8 cellular contexts compared by ENCODE assay signal in the genomic region with DNA sequence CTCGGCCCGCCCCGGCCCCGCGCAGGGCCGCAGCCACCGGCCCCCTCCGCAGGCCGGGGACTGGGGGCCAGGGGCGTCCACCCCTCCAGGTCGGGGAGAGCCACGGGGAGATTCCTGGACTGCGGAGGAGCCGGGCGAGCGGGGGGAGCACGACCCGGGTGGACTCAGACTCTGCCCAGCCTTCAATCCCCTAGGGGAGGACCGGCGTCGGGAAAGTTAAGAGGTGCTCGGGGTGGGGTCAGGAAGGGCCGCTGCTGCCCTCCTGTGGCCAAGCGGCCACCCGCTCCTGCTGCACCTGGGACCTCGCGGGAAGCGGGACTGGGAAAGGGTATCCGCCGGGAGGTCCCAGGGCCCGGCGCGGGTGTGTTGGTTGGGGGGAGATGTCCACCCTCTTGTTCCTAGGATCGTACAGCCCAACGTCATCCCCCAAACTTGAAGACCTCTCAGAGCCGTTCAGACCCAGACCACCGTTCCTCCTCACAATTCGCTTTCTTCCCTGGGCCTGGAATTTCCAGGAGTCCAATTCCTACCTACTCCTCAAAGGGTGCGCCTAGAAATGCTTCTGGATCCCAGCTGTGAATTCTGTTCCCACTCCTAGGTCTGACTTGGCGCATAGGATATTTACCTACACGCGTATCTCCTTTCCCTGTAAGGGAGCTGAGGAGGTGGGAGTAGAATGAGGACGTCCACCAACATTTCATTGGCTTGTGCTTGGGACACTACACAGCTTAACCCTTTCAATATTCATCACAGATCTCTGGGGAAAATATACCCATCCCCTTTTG. TPM values are rescaled to one million over a fixed set of nuclear protein-coding genes. Genes with fewer than 3 reads are reported as not detected.
DNase-seq lines count a peak whose midpoint lies in the region; ATAC-seq and TF ChIP-seq lines count a peak whose summit lies in the region.

No MANE protein-coding gene starts in this region.

- H3K79me2 ChIP-seq in GM23248 (ENCODE audit: insufficient read depth) (peaks cover 42% of the 10 kb centered on the region), KMS-11 (ENCODE audit: insufficient read depth, low read depth) (peaks cover 17% of the 10 kb centered on the region), neural cell (replicated peaks; ENCODE audit: insufficient read depth, low read length) (no peaks in the 10 kb centered on the region)

- peak; percentile 72 for TF ChIP-seq RAD21 in neural cell (conservative IDR thresholded peaks at IDR 0.05)

- TF ChIP-seq EP300 in neural cell (conservative IDR thresholded peaks at IDR 0.05; ENCODE audit: poor library complexity, severe bottlenecking): no peak

- H3K27ac ChIP-seq in GM23248 (no peak overlapping the region; the same call in 1 of the 2 replicates), KMS-11 (no peak overlapping the region), RWPE2 (ENCODE audit: poor library complexity, severe bottlenecking) (peak overlapping the region; percentile 92), foreskin keratinocyte (no peak overlapping the region), neural cell (ENCODE audit: low read length) (no peak overlapping the region), thymus (ENCODE audit: low read depth) (peak overlapping the region; percentile 25)

- H3K9me2 ChIP-seq in GM23248 (ENCODE audit: insufficient read depth) (no peaks in the 10 kb centered on the region), neural cell (ENCODE audit: insufficient read depth, low read length) (no peaks in the 10 kb centered on the region)

- in situ Hi-C loops in G401 (cut with HindIII; ENCODE audit: low sequenced_read_pairs): no loop called here
- in situ Hi-C loops in GM23248 (cut with MboI): no loop called here

- ATAC-seq in RWPE2 (ENCODE audit: low read depth) (peak; percentile 58), foreskin keratinocyte (peak; percentile 63)

- H3K4me3 ChIP-seq in GM23248 (peak overlapping the region; percentile 90), KMS-11 (IDR thresholded peaks at IDR 0.05; ENCODE audit: insufficient read depth, low read depth, low read length) (no peak overlapping the region), RWPE2 (ENCODE audit: severe bottlenecking) (peak overlapping the region; percentile 92), neural cell (ENCODE audit: low read length) (peak overlapping the region; percentile 68), thymus (ENCODE audit: low read length) (peak overlapping the region; percentile 58)

- H3K9me3 ChIP-seq in GM23248 (ENCODE audit: low read depth) (no peaks in the 10 kb centered on the region), RWPE2 (ENCODE audit: severe bottlenecking) (no peaks in the 10 kb centered on the region), neural cell (ENCODE audit: low read length) (no peaks in the 10 kb centered on the region), thymus (ENCODE audit: control insufficient read depth) (no peaks in the 10 kb centered on the region)

- H3K4me2 ChIP-seq in GM23248 (ENCODE audit: unreplicated experiment) (peak overlapping the region; percentile 81), KMS-11 (peak overlapping the region; percentile 48), neural cell (ENCODE audit: low read length) (no peak overlapping the region)

- TF ChIP-seq CTCF in KMS-11 (conservative IDR thresholded peaks at IDR 0.05; ENCODE audit: low read depth, low read length): peak; percentile 51
- peak; percentile 98 for TF ChIP-seq CTCF in RWPE2 (IDR thresholded peaks at IDR 0.05; ENCODE audit: poor library complexity, severe bottlenecking)
- TF ChIP-seq CTCF in foreskin keratinocyte (conservative IDR thresholded peaks at IDR 0.05): peak; percentile 97
- TF ChIP-seq CTCF in neural cell (IDR thresholded peaks at IDR 0.05; ENCODE audit: poor library complexity, severe bottlenecking): peak; percentile 84

- H2AFZ ChIP-seq in GM23248 (peak overlapping the region; percentile 87), KMS-11 (ENCODE audit: low read depth) (peak overlapping the region; percentile 41), neural cell (ENCODE audit: low read depth, low read length) (no peak overlapping the region)

- H3K9ac ChIP-seq in GM23248: peak overlapping the region; percentile 95
- H3K9ac ChIP-seq in KMS-11: no peak overlapping the region; the same call in 1 of the 2 replicates
- H3K9ac ChIP-seq in neural cell (ENCODE audit: low read length): no peak overlapping the region

- WGBS in GM23248 (ENCODE audit: low coverage in 1 of 2, low lambda C conversion rate in 2 of 2, missing lambda C conversion rate in 2 of 2), 2 experiments: 8 to 9% methylated on average over 29 to 37 of the region's 43 CpGs
- 12% methylated on average over 43 of the region's 43 CpGs for WGBS in thymus

- H3K4me1 ChIP-seq in GM23248 (ENCODE audit: insufficient read depth): peaks cover 6% of the 10 kb centered on the region; the same call in 1 of the 2 replicates
- H3K4me1 ChIP-seq in KMS-11 (ENCODE audit: low read depth, poor library complexity, severe bottlenecking): peaks cover 10% of the 10 kb centered on the region
- peaks cover 11% of the 10 kb centered on the region for H3K4me1 ChIP-seq in RWPE2 (ENCODE audit: insufficient read depth, poor library complexity, severe bottlenecking)
- H3K4me1 ChIP-seq in foreskin keratinocyte: peaks cover 6% of the 10 kb centered on the region
- peaks cover 12% of the 10 kb centered on the region for H3K4me1 ChIP-seq in thymus (ENCODE audit: control insufficient read depth, insufficient read depth, low read length)

- peak; percentile 65 for DNase-seq in G401 (ENCODE audit: low spot score)
- peak; percentile 95 for DNase-seq in GM23248
- peak; percentile 87 for DNase-seq in RWPE2 (ENCODE audit: low spot score)
- DNase-seq in activated naive CD4-positive, alpha-beta T cell (lab: John Stamatoyannopoulos, UW): peak in 3 of 4 experiments; percentile 17 to 46 (median 18)
- DNase-seq in foreskin keratinocyte: peak; percentile 66 to 82

- H4K20me1 ChIP-seq in GM23248 (ENCODE audit: insufficient read depth): no peaks in the 10 kb centered on the region
- no peaks in the 10 kb centered on the region for H4K20me1 ChIP-seq in KMS-11 (ENCODE audit: insufficient read depth)
- no peaks in the 10 kb centered on the region for H4K20me1 ChIP-seq in neural cell (ENCODE audit: insufficient read depth)

- H3K27me3 ChIP-seq in GM23248 (replicated peaks; ENCODE audit: insufficient read depth) (no peaks in the 10 kb centered on the region), KMS-11 (ENCODE audit: insufficient read depth, low read depth) (no peaks in the 10 kb centered on the region), RWPE2 (ENCODE audit: insufficient read depth, poor library complexity, severe bottlenecking) (no peaks in the 10 kb centered on the region), foreskin keratinocyte (no peaks in the 10 kb centered on the region), neural cell (ENCODE audit: insufficient read depth, low read depth, low read length) (peaks cover 13% of the 10 kb centered on the region), thymus (ENCODE audit: control insufficient read depth, insufficient read depth) (peaks cover 36% of the 10 kb centered on the region)

- H3K36me3 ChIP-seq in GM23248 (ENCODE audit: low read depth) (no peaks in the 10 kb centered on the region; the same call in 1 of the 2 replicates), KMS-11 (ENCODE audit: insufficient read depth) (no peaks in the 10 kb centered on the region), RWPE2 (ENCODE audit: low read depth) (peaks cover 18% of the 10 kb centered on the region), neural cell (ENCODE audit: insufficient read depth, low read length) (no peaks in the 10 kb centered on the region), thymus (ENCODE audit: control insufficient read depth, insufficient read depth) (no peaks in the 10 kb centered on the region)

- H3F3A ChIP-seq in GM23248 (ENCODE audit: insufficient read depth) (peaks cover 26% of the 10 kb centered on the region), neural cell (ENCODE audit: insufficient read depth, low read length, poor library complexity, severe bottlenecking) (no peaks in the 10 kb centered on the region)

RNA-seq across cellular contexts. Expression of gene RHOC, which starts 0.5 kb away (rescaled TPM):
- 381 and 425 TPM in 2 replicates for total RNA-seq in G401 (2014; rRNA removed; shearing (Covaris generic))
- 486 and 625 TPM in 2 replicates for total RNA-seq in GM23248 (2014; rRNA removed; shearing (Covaris generic))
- polyA plus RNA-seq in GM23248 (2016; fragmentation: Nextera tagmentation; extraction: Ambion mirVana) (711 and 762 TPM in 2 replicates), foreskin keratinocyte (728 and 811 TPM in 2 replicates), neural cell (4.3 and 5.0 TPM in 2 replicates), thymus (227 TPM)
- 523 and 542 TPM in 2 replicates for total RNA-seq in foreskin keratinocyte
- polyA minus RNA-seq in neural cell: 1.7 and 1.9 TPM in 2 replicates

RNA-seq across cellular contexts. Expression of gene PPM1J, which starts 7.7 kb away (rescaled TPM):
- 10.1 and 13.2 TPM in 2 replicates for total RNA-seq in G401 (2014; rRNA removed; shearing (Covaris generic))
- total RNA-seq in GM23248 (2014; rRNA removed; shearing (Covaris generic)): 0.13 and 0.54 TPM in 2 replicates
- polyA plus RNA-seq in GM23248 (2016; fragmentation: Nextera tagmentation; extraction: Ambion mirVana): 0.95 and 1.5 TPM in 2 replicates
- 6.0 and 6.3 TPM in 2 replicates for total RNA-seq in foreskin keratinocyte
- polyA plus RNA-seq in foreskin keratinocyte: 9.2 and 10.1 TPM in 2 replicates
- polyA plus RNA-seq in neural cell: 0.16 and 1.7 TPM in 2 replicates
- polyA minus RNA-seq in neural cell: 0.35 and 0.97 TPM in 2 replicates
- 8.4 TPM for polyA plus RNA-seq in thymus

RNA-seq across cellular contexts. Expression of gene MOV10, which starts 33.0 kb away (rescaled TPM):
- total RNA-seq in G401 (2014; rRNA removed; shearing (Covaris generic)): 61.1 and 73.7 TPM in 2 replicates
- 16.5 and 24.9 TPM in 2 replicates for total RNA-seq in GM23248 (2014; rRNA removed; shearing (Covaris generic))
- polyA plus RNA-seq in GM23248 (2016; fragmentation: Nextera tagmentation; extraction: Ambion mirVana) (29.1 and 31.1 TPM in 2 replicates), foreskin keratinocyte (83.8 and 87.6 TPM in 2 replicates), neural cell (1.4 and 3.0 TPM in 2 replicates), thymus (62.9 TPM)
- total RNA-seq in foreskin keratinocyte: 68.8 and 74.7 TPM in 2 replicates
- 1.5 and 1.6 TPM in 2 replicates for polyA minus RNA-seq in neural cell

Comparison
In these comparisons a context has a peak if more than half of its experiments do, and no peak if none do; other contexts are left out.
1. DNase-seq: peak in every context shown above with its lines; median percentile 95 in GM23248; 87 in RWPE2; 74 in foreskin keratinocyte; 65 in G401; 18 in activated naive CD4-positive, alpha-beta T cell.
2. H3K27ac ChIP-seq: peak in RWPE2 (single experiment) and thymus (single experiment); none in GM23248 (single experiment), KMS-11 (single experiment), foreskin keratinocyte (single experiment) and neural cell (single experiment).
3. RNA of gene RHOC, which starts 0.5 kb away (polyA plus RNA-seq): 728 to 811 TPM in foreskin keratinocyte, 711 to 762 TPM in GM23248 and 227 TPM in thymus (single experiment); 4.3 to 5.0 TPM in neural cell; every median in the first group is over 10 times any median in the second.
4. Peak in every context shown above with its lines, with median percentiles within 50 percentile points of each other: CTCF ChIP-seq.